Comparison of ENCODE assay signal across 12 cellular contexts in the genomic region with DNA sequence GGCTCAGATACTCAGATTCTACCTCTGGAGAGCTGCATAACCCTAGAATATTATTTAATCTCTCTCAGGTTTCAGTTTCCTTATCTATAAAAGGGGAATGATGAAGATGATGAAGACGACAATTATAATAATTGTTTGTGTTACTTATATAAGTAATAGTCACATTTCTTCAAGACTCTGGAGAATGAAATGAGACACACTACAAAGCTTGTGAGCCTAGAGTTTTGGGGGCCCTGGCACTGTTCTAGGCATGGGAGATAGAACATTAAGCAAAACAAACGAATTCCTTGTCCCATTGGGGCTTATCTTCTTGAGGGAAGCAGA. TPM values are rescaled to one million over a fixed set of nuclear protein-coding genes. Genes with fewer than 3 reads are reported as not detected.
DNase-seq lines count a peak whose midpoint lies in the region; ATAC-seq and TF ChIP-seq lines count a peak whose summit lies in the region.
"Had no signal": no experiment of that assay in that cellular context is flagged by ENCODE, and none has a peak within 500 bp of the region (broad histone marks: within the 10 kb centered on the region; RNA-seq: fewer than 3 reads in every experiment).

No MANE protein-coding gene starts in this region.

- H3K36me3 ChIP-seq in esophagus (ENCODE audit: control insufficient read depth in 2 of 2, insufficient read depth in 2 of 2, low read length in 1 of 2) (no peaks in the 10 kb centered on the region), spleen (no peaks in the 10 kb centered on the region)
- H3K36me3 ChIP-seq: adrenal gland, transverse colon had no signal

- ATAC-seq in activated T-cell treated with anti-CD3 and anti-CD28 coated beads, Interleukin-2, amount 50 U/mL, for 72 hours (replicated peaks in 1 of 2), result no peak
- ATAC-seq in activated T-cell treated with anti-CD3 and anti-CD28 coated beads, Interleukin-2, amount 50 U/mL, for 4 hours, result no peak
- no peak for ATAC-seq in GM19324 (IDR thresholded peaks at IDR 0.05; ENCODE audit: low FRiP score, unreplicated experiment)

- peaks cover 49% of the 10 kb centered on the region for H3K4me1 Mint-ChIP-seq in activated T-cell treated with anti-CD3 and anti-CD28 coated beads, Interleukin-2, amount 50 U/mL, for 72 hours (ENCODE audit: low read depth)
- peaks cover 53% of the 10 kb centered on the region for H3K4me1 Mint-ChIP-seq in activated T-cell treated with anti-CD3 and anti-CD28 coated beads, Interleukin-2, amount 50 U/mL, for 4 hours (ENCODE audit: low read depth)
- peaks cover 53% of the 10 kb centered on the region for H3K4me1 Mint-ChIP-seq in activated CD4-positive, alpha-beta memory T cell treated with anti-CD3 and anti-CD28 coated beads for 36 hours (ENCODE audit: low read depth)

- no peak for TF ChIP-seq CTCF in spleen (IDR thresholded peaks at IDR 0.05 in 8 of 11, conservative IDR thresholded peaks at IDR 0.05 in 3 of 11)

- 57 to 72% methylated on average over 2 of the region's 2 CpGs for WGBS in esophagus, 2 donors
- 65 to 81% (median 72%) methylated on average over 2 of the region's 2 CpGs for WGBS in spleen, 5 donors

- no peaks in the 10 kb centered on the region for H3K9me3 Mint-ChIP-seq in activated T-cell treated with anti-CD3 and anti-CD28 coated beads, Interleukin-2, amount 50 U/mL, for 72 hours
- H3K9me3 Mint-ChIP-seq in activated T-cell treated with anti-CD3 and anti-CD28 coated beads, Interleukin-2, amount 50 U/mL, for 4 hours, result no peaks in the 10 kb centered on the region
- H3K9me3 Mint-ChIP-seq in activated CD4-positive, alpha-beta memory T cell treated with anti-CD3 and anti-CD28 coated beads for 36 hours, result no peaks in the 10 kb centered on the region

- H3K27me3 ChIP-seq in esophagus (ENCODE audit: control insufficient read depth in 1 of 2, insufficient read depth in 2 of 2, low read length in 2 of 2) (no peaks in the 10 kb centered on the region), spleen (replicated peaks in 1 of 7) (no peaks in the 10 kb centered on the region)
- H3K27me3 ChIP-seq: adrenal gland, transverse colon had no signal

- intact Hi-C loops in activated CD4-positive, alpha-beta memory T cell treated with anti-CD3 and anti-CD28 coated beads for 36 hours (cut with micrococcal nuclease), result loop anchor here (5.0 to 10.0 kb wide), 2 partner anchors 243 to 606 kb away; a partner anchor contains a TSS
- intact Hi-C loops in spleen (cut with DNase I; ENCODE audit: low total_unique reads), result no loop called here

- CTCF ChIA-PET in activated CD4-positive, alpha-beta memory T cell treated with anti-CD3 and anti-CD28 coated beads for 36 hours (lab: Charles Lee), result interaction anchor here (1.0 kb wide), 1 partner anchor 17 kb away, joined by 3 read pairs; no protein-coding TSS in a partner anchor

- no peak for DNase-seq in activated T-cell treated with anti-CD3 and anti-CD28 coated beads, Interleukin-2, amount 50 U/mL, for 72 hours
- no peak for DNase-seq in activated T-cell treated with anti-CD3 and anti-CD28 coated beads, Interleukin-2, amount 50 U/mL, for 4 hours
- DNase-seq in activated CD4-positive, alpha-beta memory T cell treated with anti-CD3 and anti-CD28 coated beads for 36 hours, result peak; percentile 8
- no peak for DNase-seq in spleen
- DNase-seq in iPS-NIHi7 (ENCODE audit: extremely low spot score), result no peak
- no peak for DNase-seq in ecto neural progenitor cell (ENCODE audit: low spot score)
- DNase-seq: DMS79 treated with DMSO at 0.1 percent for 48 hours, PC-9, transverse colon had no signal

- H3K4me1 ChIP-seq in esophagus (ENCODE audit: control insufficient read depth in 2 of 2, insufficient read depth in 2 of 2, low read length in 1 of 2) (peaks cover 0 to 10% of the 10 kb centered on the region in 2 donors), spleen (peaks cover 9 to 61% (median 31%) of the 10 kb centered on the region in 6 donors)

- H3K27ac ChIP-seq in esophagus (ENCODE audit: low read depth in 2 of 2, low read length in 1 of 2) (peak overlapping the region; percentile 33 to 40), spleen (peak overlapping the region in 7 of 8 donors; percentile 15 to 61 (median 48))
- H3K27ac ChIP-seq: PC-9 had no signal

- POLR2A ChIA-PET in activated CD4-positive, alpha-beta memory T cell treated with anti-CD3 and anti-CD28 coated beads for 36 hours (lab: Charles Lee), result interaction anchor here (0.7 to 1.4 kb wide), 2 partner anchors 11 to 317 kb away, joined by 6 to 8 read pairs; no protein-coding TSS in a partner anchor

- no peak for TF ChIP-seq POLR2A in spleen (IDR thresholded peaks at IDR 0.05)

- peak overlapping the region; percentile 36 to 59 for H3K4me3 Mint-ChIP-seq in activated T-cell treated with anti-CD3 and anti-CD28 coated beads, Interleukin-2, amount 50 U/mL, for 72 hours
- no peak overlapping the region for H3K4me3 Mint-ChIP-seq in activated T-cell treated with anti-CD3 and anti-CD28 coated beads, Interleukin-2, amount 50 U/mL, for 4 hours
- no peak overlapping the region for H3K4me3 Mint-ChIP-seq in activated CD4-positive, alpha-beta memory T cell treated with anti-CD3 and anti-CD28 coated beads for 36 hours

- H3K9me3 ChIP-seq in esophagus (ENCODE audit: control insufficient read depth in 2 of 2, insufficient read depth in 1 of 2, low read depth in 1 of 2, low read length in 1 of 2), result no peaks in the 10 kb centered on the region
- no peaks in the 10 kb centered on the region for H3K9me3 ChIP-seq in spleen
- H3K9me3 ChIP-seq: adrenal gland, transverse colon had no signal

- H3K27ac Mint-ChIP-seq in activated T-cell treated with anti-CD3 and anti-CD28 coated beads, Interleukin-2, amount 50 U/mL, for 72 hours, result peak overlapping the region; percentile 18
- H3K27ac Mint-ChIP-seq in activated CD4-positive, alpha-beta memory T cell treated with anti-CD3 and anti-CD28 coated beads for 36 hours, result peak overlapping the region; percentile 70

- H3K4me3 ChIP-seq in esophagus (ENCODE audit: low read depth in 1 of 2, low read length in 2 of 2), result no peak overlapping the region
- no peak overlapping the region for H3K4me3 ChIP-seq in spleen
- H3K4me3 ChIP-seq: adrenal gland, PC-9, transverse colon had no signal

- H3K36me3 Mint-ChIP-seq in activated T-cell treated with anti-CD3 and anti-CD28 coated beads, Interleukin-2, amount 50 U/mL, for 72 hours (ENCODE audit: insufficient read depth in 2 of 2), result no peaks in the 10 kb centered on the region
- H3K36me3 Mint-ChIP-seq in activated T-cell treated with anti-CD3 and anti-CD28 coated beads, Interleukin-2, amount 50 U/mL, for 4 hours (ENCODE audit: insufficient read depth), result no peaks in the 10 kb centered on the region
- no peaks in the 10 kb centered on the region for H3K36me3 Mint-ChIP-seq in activated CD4-positive, alpha-beta memory T cell treated with anti-CD3 and anti-CD28 coated beads for 36 hours

- no peaks in the 10 kb centered on the region for H3K27me3 Mint-ChIP-seq in activated T-cell treated with anti-CD3 and anti-CD28 coated beads, Interleukin-2, amount 50 U/mL, for 72 hours (ENCODE audit: low read depth)
- no peaks in the 10 kb centered on the region for H3K27me3 Mint-ChIP-seq in activated T-cell treated with anti-CD3 and anti-CD28 coated beads, Interleukin-2, amount 50 U/mL, for 4 hours (ENCODE audit: low read depth)
- H3K27me3 Mint-ChIP-seq in activated CD4-positive, alpha-beta memory T cell treated with anti-CD3 and anti-CD28 coated beads for 36 hours, result no peaks in the 10 kb centered on the region

RNA-seq across cellular contexts. Expression of a gene that starts 5.4 kb away (rescaled TPM):
- total RNA-seq in activated T-cell treated with anti-CD3 and anti-CD28 coated beads, Interleukin-2, amount 50 U/mL, for 72 hours, result 10 to 100 TPM; 66.4 to 67.2 TPM
- 10 to 100 TPM; 25.9 to 27.8 (median 26.4) TPM for total RNA-seq in activated T-cell treated with anti-CD3 and anti-CD28 coated beads, Interleukin-2, amount 50 U/mL, for 4 hours
- total RNA-seq in activated CD4-positive, alpha-beta memory T cell treated with anti-CD3 and anti-CD28 coated beads for 36 hours, result 10 to 100 TPM; 56.3 to 57.5 TPM
- polyA plus RNA-seq in esophagus, result 1 to 10 TPM; 8.2 to 9.0 TPM
- total RNA-seq in spleen, result 10 to 100 TPM; 58.7 to 90.1 (median 87.5) TPM
- polyA plus RNA-seq in spleen, result 10 to 100 TPM; 15.1 to 20.4 (median 15.3) TPM

Comparison
In these comparisons a context has a peak if more than half of its experiments do, and no peak if none do; other contexts are left out.
1. H3K4me3 Mint-ChIP-seq: peak in activated T-cell treated with anti-CD3 and anti-CD28 coated beads, Interleukin-2, amount 50 U/mL, for 72 hours (2 of 2); none in activated T-cell treated with anti-CD3 and anti-CD28 coated beads, Interleukin-2, amount 50 U/mL, for 4 hours (single experiment) and activated CD4-positive, alpha-beta memory T cell treated with anti-CD3 and anti-CD28 coated beads for 36 hours (single experiment).